In genomic region chr12:53078425-53079225, GRCh38 we compare ENCODE assay signal across 8 cellular contexts. TPM values are rescaled to one million over a fixed set of nuclear protein-coding genes. Genes with fewer than 3 reads are reported as not detected.
DNase-seq lines count a peak whose midpoint lies in the region; ATAC-seq and TF ChIP-seq lines count a peak whose summit lies in the region.

No MANE protein-coding gene starts in this region.

- peak overlapping the region; percentile 88 for H3K4me2 ChIP-seq in fibroblast of lung (ENCODE audit: extremely low read depth, insufficient read depth, low read length)

- H3K9ac ChIP-seq in fibroblast of lung (ENCODE audit: insufficient read depth, low read length) = peak overlapping the region; percentile 73

- DNase-seq in AG20443 (ENCODE audit: low spot score) (peak; percentile 17), HT-29 (ENCODE audit: low spot score) (peak; percentile 79), fibroblast of lung (ENCODE audit: low read depth in 2 of 2) (peak in 1 of 2 donors; percentile 35), prostate gland (ENCODE audit: low spot score) (no peak), A172 (ENCODE audit: low spot score) (no peak), GM10266 (ENCODE audit: extremely low spot score) (no peak)
- DNase-seq in activated CD4-positive, alpha-beta T cell treated with anti-CD3 and anti-CD28 coated beads for 48 hours = peak; percentile 67

- WGBS in prostate gland = 19% methylated on average over 24 of the region's 25 CpGs

- H3K36me3 ChIP-seq in fibroblast of lung (ENCODE audit: control insufficient read depth, insufficient read depth, low read length) (peaks cover 17% of the 10 kb centered on the region), prostate gland (peaks cover 0 to 13% of the 10 kb centered on the region in 2 donors)

- H3K79me2 ChIP-seq in fibroblast of lung (ENCODE audit: control insufficient read depth, insufficient read depth, low read length) = peaks cover 8% of the 10 kb centered on the region

- H3K9me3 ChIP-seq in fibroblast of lung (ENCODE audit: control insufficient read depth, insufficient read depth, low read depth, low read length) (no peaks in the 10 kb centered on the region), prostate gland (no peaks in the 10 kb centered on the region)

- intact Hi-C loops in prostate gland (cut with DNase I) = no loop called here

- peak overlapping the region; percentile 91 for H3K27ac ChIP-seq in fibroblast of lung (ENCODE audit: insufficient read depth, low read length)
- peak overlapping the region; percentile 92 to 93 for H3K27ac ChIP-seq in prostate gland

- H3K27me3 ChIP-seq in fibroblast of lung (ENCODE audit: control insufficient read depth, insufficient read depth, low read length) = no peaks in the 10 kb centered on the region
- no peaks in the 10 kb centered on the region for H3K27me3 ChIP-seq in prostate gland (replicated peaks; ENCODE audit: insufficient read depth)

- H3K4me3 ChIP-seq in fibroblast of lung (replicated peaks in 1 of 4; ENCODE audit: control extremely low read depth in 1 of 4, insufficient read depth in 1 of 4, low read depth in 3 of 4, low read length in 4 of 4) (peak overlapping the region; percentile 73 to 86 (median 74)), prostate gland (peak overlapping the region; percentile 55 to 59)

- no peak overlapping the region for H2AFZ ChIP-seq in fibroblast of lung (ENCODE audit: low read length)

- H3K4me1 ChIP-seq in fibroblast of lung (ENCODE audit: control insufficient read depth, extremely low read depth, insufficient read depth, low read length) (peaks cover 9% of the 10 kb centered on the region), prostate gland (replicated peaks) (peaks cover 8% of the 10 kb centered on the region)

- TF ChIP-seq CTCF in fibroblast of lung (conservative IDR thresholded peaks at IDR 0.05 in 1 of 2, IDR thresholded peaks at IDR 0.05 in 1 of 2; ENCODE audit: low read depth in 1 of 2, low read length in 2 of 2) = no peak
- no peak for TF ChIP-seq CTCF in prostate gland (IDR thresholded peaks at IDR 0.05)
- no peak for TF ChIP-seq CTCF in GM10266 (IDR thresholded peaks at IDR 0.05; ENCODE audit: control insufficient read depth, insufficient read depth, low read depth, missing control alignments)

- TF ChIP-seq POLR2A in prostate gland (IDR thresholded peaks at IDR 0.05) = no peak

- no peaks in the 10 kb centered on the region for H4K20me1 ChIP-seq in fibroblast of lung (ENCODE audit: control insufficient read depth, extremely low read depth, insufficient read depth, low read length)

- peak; percentile 27 for ATAC-seq in GM19035 (IDR thresholded peaks at IDR 0.05; ENCODE audit: unreplicated experiment)

RNA-seq across cellular contexts. Expression of gene SPRYD3, which starts 0.6 kb away (rescaled TPM):
- 27.4 and 29.0 TPM in 2 replicates for total RNA-seq in HT-29 (2014; rRNA removed; shearing (Covaris generic))
- total RNA-seq in fibroblast of lung (13.9 and 18.2 TPM in 2 replicates), prostate gland (10 to 100 TPM; 38.7 to 54.4 TPM)
- polyA plus RNA-seq in fibroblast of lung = 23.3 and 27.7 TPM in 2 replicates
- polyA plus RNA-seq in fibroblast of lung (2012) = 25.7 and 33.1 TPM in 2 replicates
- 67.2 and 104 TPM in 2 replicates for polyA minus RNA-seq in fibroblast of lung (ENCODE audit: low replicate concordance)
- 15.2 and 19.6 TPM in 2 replicates for total RNA-seq in A172 (2014; rRNA removed; shearing (Covaris generic))

RNA-seq across cellular contexts. Expression of gene IGFBP6, which starts 18.8 kb away (rescaled TPM):
- total RNA-seq in HT-29 (2014; rRNA removed; shearing (Covaris generic)) = 394 and 417 TPM in 2 replicates
- 592 and 973 TPM in 2 replicates for total RNA-seq in fibroblast of lung
- polyA plus RNA-seq in fibroblast of lung = 229 and 274 TPM in 2 replicates
- polyA plus RNA-seq in fibroblast of lung (2012) = 532 and 589 TPM in 2 replicates
- polyA minus RNA-seq in fibroblast of lung (ENCODE audit: low replicate concordance) = 359 and 701 TPM in 2 replicates
- 100 to 1,000 TPM; 189 to 532 TPM for total RNA-seq in prostate gland
- total RNA-seq in A172 (2014; rRNA removed; shearing (Covaris generic)) = 104 and 147 TPM in 2 replicates

RNA-seq across cellular contexts. Expression of gene SOAT2, which starts 24.7 kb away (rescaled TPM):
- 0.15 and 0.23 TPM in 2 replicates for total RNA-seq in HT-29 (2014; rRNA removed; shearing (Covaris generic))
- total RNA-seq in fibroblast of lung (under 0.01 TPM in 1 of 2 replicates, not detected in the other), prostate gland (under 1 TPM; 0.14 to 0.28 TPM)
- polyA plus RNA-seq in fibroblast of lung = 0.12 TPM in 1 of 2 replicates, not detected in the other
- 0.06 and 0.31 TPM in 2 replicates for polyA plus RNA-seq in fibroblast of lung (2012)
- polyA minus RNA-seq in fibroblast of lung (ENCODE audit: low replicate concordance) = 1.7 TPM in 1 of 2 replicates, not detected in the other
- 0.17 TPM in 1 of 2 replicates, not detected in the other for total RNA-seq in A172 (2014; rRNA removed; shearing (Covaris generic))

RNA-seq across cellular contexts. Expression of gene TNS2, which starts 28.8 kb away (rescaled TPM):
- 57.7 and 71.9 TPM in 2 replicates for total RNA-seq in HT-29 (2014; rRNA removed; shearing (Covaris generic))
- total RNA-seq in fibroblast of lung (52.4 and 60.6 TPM in 2 replicates), prostate gland (100 to 1,000 TPM in 1 of 2 donors, 10 to 100 TPM in 1; 66.5 to 180 TPM)
- 35.3 and 45.5 TPM in 2 replicates for polyA plus RNA-seq in fibroblast of lung
- polyA plus RNA-seq in fibroblast of lung (2012) = 52.3 and 54.6 TPM in 2 replicates
- 141 and 176 TPM in 2 replicates for polyA minus RNA-seq in fibroblast of lung (ENCODE audit: low replicate concordance)
- total RNA-seq in A172 (2014; rRNA removed; shearing (Covaris generic)) = 18.9 and 24.5 TPM in 2 replicates

Comparison
In these comparisons a context has a peak if more than half of its experiments do, and no peak if none do; other contexts are left out.
1. DNase-seq: peak in AG20443 (single experiment), HT-29 (single experiment) and activated CD4-positive, alpha-beta T cell treated with anti-CD3 and anti-CD28 coated beads for 48 hours (single experiment); none in prostate gland (single experiment), A172 (single experiment) and GM10266 (single experiment).